ENCODE assay signal across 1 cellular context in genomic region chr19:49906879-49907564, GRCh38.
TF ChIP-seq lines count a peak whose summit lies in the region.

No MANE protein-coding gene starts in this region.

TF ChIP-seq in GM12878, 131 proteins besides CTCF, POLR2A, EP300 and RAD21 (continued from another document and continues in another):
- TF ChIP-seq PRDM15 (CRISPR knock-in tag; IDR thresholded peaks at IDR 0.05) (no peak), SREBF1 (IDR thresholded peaks at IDR 0.05; ENCODE audit: low read length) (no peak), CREB1 (IDR thresholded peaks at IDR 0.05; ENCODE audit: low read depth) (no peak), SP1 (IDR thresholded peaks at IDR 0.05; ENCODE audit: low read depth, low read length) (no peak), IKZF1 (conservative IDR thresholded peaks at IDR 0.05) (peak; percentile 17; the same call in 1 of the 2 replicates), RCOR1 (conservative IDR thresholded peaks at IDR 0.05; ENCODE audit: low read depth, low read length) (no peak), PAX5 (IDR thresholded peaks at IDR 0.05; ENCODE audit: borderline replicate concordance, low read depth, low read length) (no peak), ETV6 (conservative IDR thresholded peaks at IDR 0.05 in 1 of 2, IDR thresholded peaks at IDR 0.05 in 1 of 2; ENCODE audit: borderline replicate concordance in 1 of 2, low read depth in 1 of 2) (no peak), ATF3 (IDR thresholded peaks at IDR 0.05; ENCODE audit: borderline replicate concordance, extremely low read depth, low read depth, low read length) (no peak), MYB (IDR thresholded peaks at IDR 0.05; ENCODE audit: borderline replicate concordance, low read depth, low read length) (no peak), TARDBP (IDR thresholded peaks at IDR 0.05; ENCODE audit: borderline replicate concordance) (no peak), NFXL1 (IDR thresholded peaks at IDR 0.05; ENCODE audit: borderline replicate concordance) (no peak), EZH2 (IDR thresholded peaks at IDR 0.05; ENCODE audit: borderline replicate concordance, control insufficient read depth, low read depth, low read length) (no peak), ZNF687 (IDR thresholded peaks at IDR 0.05) (peak; percentile 68), MTA3 (IDR thresholded peaks at IDR 0.05; ENCODE audit: borderline replicate concordance, low read length) (0 out of 2 replicates have a peak, but pooled peaks have one; percentile 30), EED (IDR thresholded peaks at IDR 0.05; ENCODE audit: low read depth) (no peak), SMARCA5 (IDR thresholded peaks at IDR 0.05) (peak; percentile 95), ASH2L (IDR thresholded peaks at IDR 0.05; ENCODE audit: borderline replicate concordance, low read depth) (no peak), ZBED1 (IDR thresholded peaks at IDR 0.05; ENCODE audit: borderline replicate concordance) (no peak), HCFC1 (IDR thresholded peaks at IDR 0.05; ENCODE audit: low read length) (no peak), CHD1 (IDR thresholded peaks at IDR 0.05; ENCODE audit: low read depth, low read length) (no peak), DPF2 (IDR thresholded peaks at IDR 0.05) (no peak), RFX5 (IDR thresholded peaks at IDR 0.05; ENCODE audit: low read depth, low read length) (no peak), SUPT20H (IDR thresholded peaks at IDR 0.05; ENCODE audit: borderline replicate concordance, control insufficient read depth, low read depth, low read length) (no peak), MEF2B (IDR thresholded peaks at IDR 0.05; ENCODE audit: partially characterized antibody, poor library complexity, severe bottlenecking) (peak; percentile 93), SREBF2 (IDR thresholded peaks at IDR 0.05; ENCODE audit: low read length) (no peak), CBX5 (IDR thresholded peaks at IDR 0.05; ENCODE audit: low read depth) (no peak), CHD4 (IDR thresholded peaks at IDR 0.05) (no peak), BHLHE40 (IDR thresholded peaks at IDR 0.05; ENCODE audit: borderline replicate concordance in 1 of 2, low read depth in 2 of 2, low read length in 1 of 2) (peak; percentile 40 to 52; a peak in 2 of 4 replicates), ELK1 (IDR thresholded peaks at IDR 0.05; ENCODE audit: low read depth, low read length) (no peak), TCF12 (IDR thresholded peaks at IDR 0.05; ENCODE audit: low read depth, low read length) (peak; percentile 32; the same call in 1 of the 2 replicates), NRF1 (conservative IDR thresholded peaks at IDR 0.05; ENCODE audit: low read depth, low read length) (no peak), POLR2AphosphoS2 (IDR thresholded peaks at IDR 0.05; ENCODE audit: low read depth, low read length) (no peak), HDAC2 (IDR thresholded peaks at IDR 0.05) (no peak), BCL3 (IDR thresholded peaks at IDR 0.05; ENCODE audit: borderline replicate concordance, insufficient read depth, low read depth, low read length, poor library complexity, severe bottlenecking) (no peak), TCF7 (IDR thresholded peaks at IDR 0.05; ENCODE audit: borderline replicate concordance) (no peak), PML (IDR thresholded peaks at IDR 0.05; ENCODE audit: low read length) (no peak), TCF3 (IDR thresholded peaks at IDR 0.05; ENCODE audit: borderline replicate concordance, insufficient read depth, low read depth, low read length) (no peak), GABPA (IDR thresholded peaks at IDR 0.05; ENCODE audit: low read depth) (no peak), ZZZ3 (IDR thresholded peaks at IDR 0.05; ENCODE audit: control insufficient read depth, insufficient read length, low read depth) (no peak), CREM (IDR thresholded peaks at IDR 0.05; ENCODE audit: low read depth) (no peak)
- TF ChIP-seq, protein P1, sequence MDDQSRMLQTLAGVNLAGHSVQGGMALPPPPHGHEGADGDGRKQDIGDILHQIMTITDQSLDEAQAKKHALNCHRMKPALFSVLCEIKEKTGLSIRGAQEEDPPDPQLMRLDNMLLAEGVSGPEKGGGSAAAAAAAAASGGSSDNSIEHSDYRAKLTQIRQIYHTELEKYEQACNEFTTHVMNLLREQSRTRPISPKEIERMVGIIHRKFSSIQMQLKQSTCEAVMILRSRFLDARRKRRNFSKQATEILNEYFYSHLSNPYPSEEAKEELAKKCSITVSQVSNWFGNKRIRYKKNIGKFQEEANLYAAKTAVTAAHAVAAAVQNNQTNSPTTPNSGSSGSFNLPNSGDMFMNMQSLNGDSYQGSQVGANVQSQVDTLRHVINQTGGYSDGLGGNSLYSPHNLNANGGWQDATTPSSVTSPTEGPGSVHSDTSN (IDR thresholded peaks at IDR 0.05; ENCODE audit: insufficient replicate concordance, low read depth, low read length), result no peak
- TF ChIP-seq, protein P2, sequence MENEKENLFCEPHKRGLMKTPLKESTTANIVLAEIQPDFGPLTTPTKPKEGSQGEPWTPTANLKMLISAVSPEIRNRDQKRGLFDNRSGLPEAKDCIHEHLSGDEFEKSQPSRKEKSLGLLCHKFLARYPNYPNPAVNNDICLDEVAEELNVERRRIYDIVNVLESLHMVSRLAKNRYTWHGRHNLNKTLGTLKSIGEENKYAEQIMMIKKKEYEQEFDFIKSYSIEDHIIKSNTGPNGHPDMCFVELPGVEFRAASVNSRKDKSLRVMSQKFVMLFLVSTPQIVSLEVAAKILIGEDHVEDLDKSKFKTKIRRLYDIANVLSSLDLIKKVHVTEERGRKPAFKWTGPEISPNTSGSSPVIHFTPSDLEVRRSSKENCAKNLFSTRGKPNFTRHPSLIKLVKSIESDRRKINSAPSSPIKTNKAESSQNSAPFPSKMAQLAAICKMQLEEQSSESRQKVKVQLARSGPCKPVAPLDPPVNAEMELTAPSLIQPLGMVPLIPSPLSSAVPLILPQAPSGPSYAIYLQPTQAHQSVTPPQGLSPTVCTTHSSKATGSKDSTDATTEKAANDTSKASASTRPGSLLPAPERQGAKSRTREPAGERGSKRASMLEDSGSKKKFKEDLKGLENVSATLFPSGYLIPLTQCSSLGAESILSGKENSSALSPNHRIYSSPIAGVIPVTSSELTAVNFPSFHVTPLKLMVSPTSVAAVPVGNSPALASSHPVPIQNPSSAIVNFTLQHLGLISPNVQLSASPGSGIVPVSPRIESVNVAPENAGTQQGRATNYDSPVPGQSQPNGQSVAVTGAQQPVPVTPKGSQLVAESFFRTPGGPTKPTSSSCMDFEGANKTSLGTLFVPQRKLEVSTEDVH (IDR thresholded peaks at IDR 0.05; ENCODE audit: low read depth, partially characterized antibody), result no peak
- TF ChIP-seq, protein P3, sequence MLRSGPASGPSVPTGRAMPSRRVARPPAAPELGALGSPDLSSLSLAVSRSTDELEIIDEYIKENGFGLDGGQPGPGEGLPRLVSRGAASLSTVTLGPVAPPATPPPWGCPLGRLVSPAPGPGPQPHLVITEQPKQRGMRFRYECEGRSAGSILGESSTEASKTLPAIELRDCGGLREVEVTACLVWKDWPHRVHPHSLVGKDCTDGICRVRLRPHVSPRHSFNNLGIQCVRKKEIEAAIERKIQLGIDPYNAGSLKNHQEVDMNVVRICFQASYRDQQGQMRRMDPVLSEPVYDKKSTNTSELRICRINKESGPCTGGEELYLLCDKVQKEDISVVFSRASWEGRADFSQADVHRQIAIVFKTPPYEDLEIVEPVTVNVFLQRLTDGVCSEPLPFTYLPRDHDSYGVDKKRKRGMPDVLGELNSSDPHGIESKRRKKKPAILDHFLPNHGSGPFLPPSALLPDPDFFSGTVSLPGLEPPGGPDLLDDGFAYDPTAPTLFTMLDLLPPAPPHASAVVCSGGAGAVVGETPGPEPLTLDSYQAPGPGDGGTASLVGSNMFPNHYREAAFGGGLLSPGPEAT (IDR thresholded peaks at IDR 0.05; ENCODE audit: low read depth), result peak; percentile 58
- TF ChIP-seq, protein P4, sequence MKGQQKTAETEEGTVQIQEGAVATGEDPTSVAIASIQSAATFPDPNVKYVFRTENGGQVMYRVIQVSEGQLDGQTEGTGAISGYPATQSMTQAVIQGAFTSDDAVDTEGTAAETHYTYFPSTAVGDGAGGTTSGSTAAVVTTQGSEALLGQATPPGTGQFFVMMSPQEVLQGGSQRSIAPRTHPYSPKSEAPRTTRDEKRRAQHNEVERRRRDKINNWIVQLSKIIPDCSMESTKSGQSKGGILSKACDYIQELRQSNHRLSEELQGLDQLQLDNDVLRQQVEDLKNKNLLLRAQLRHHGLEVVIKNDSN (IDR thresholded peaks at IDR 0.05; ENCODE audit: borderline replicate concordance, extremely low read length, insufficient read depth, low read depth, low read length), result no peak
- TF ChIP-seq, protein P5, sequence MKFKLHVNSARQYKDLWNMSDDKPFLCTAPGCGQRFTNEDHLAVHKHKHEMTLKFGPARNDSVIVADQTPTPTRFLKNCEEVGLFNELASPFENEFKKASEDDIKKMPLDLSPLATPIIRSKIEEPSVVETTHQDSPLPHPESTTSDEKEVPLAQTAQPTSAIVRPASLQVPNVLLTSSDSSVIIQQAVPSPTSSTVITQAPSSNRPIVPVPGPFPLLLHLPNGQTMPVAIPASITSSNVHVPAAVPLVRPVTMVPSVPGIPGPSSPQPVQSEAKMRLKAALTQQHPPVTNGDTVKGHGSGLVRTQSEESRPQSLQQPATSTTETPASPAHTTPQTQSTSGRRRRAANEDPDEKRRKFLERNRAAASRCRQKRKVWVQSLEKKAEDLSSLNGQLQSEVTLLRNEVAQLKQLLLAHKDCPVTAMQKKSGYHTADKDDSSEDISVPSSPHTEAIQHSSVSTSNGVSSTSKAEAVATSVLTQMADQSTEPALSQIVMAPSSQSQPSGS (IDR thresholded peaks at IDR 0.05; ENCODE audit: low read length), result 0 out of 2 replicates have a peak, but pooled peaks have one; percentile 18
